ENCODE assay signal across 25 cellular contexts in genomic region chr10:13770760-13771493, GRCh38.
DNase-seq lines count a peak whose midpoint lies in the region; ATAC-seq, FAIRE-seq and TF ChIP-seq lines count a peak whose summit lies in the region.
"Had no signal": no experiment of that assay in that cellular context is flagged by ENCODE, and none has a peak within 500 bp of the region (broad histone marks: within the 10 kb centered on the region; RNA-seq: fewer than 3 reads in every experiment).

No MANE protein-coding gene starts in this region.

- FAIRE-seq in HepG2 (lab: Jason Lieb, UNC) = no peak

- TF ChIP-seq EP300 in HepG2 (IDR thresholded peaks at IDR 0.05; ENCODE audit: low read depth in 2 of 2, low read length in 2 of 2) (no peak), HepG2 (CRISPR knock-in tag; IDR thresholded peaks at IDR 0.05; ENCODE audit: borderline replicate concordance) (no peak)

- BruUV-seq in HepG2 (replicated peaks; lab: Mats Ljungman, UMichigan) = no TSS peak

- H3K27ac ChIP-seq in HepG2 (ENCODE audit: extremely low read length, insufficient read depth, low read length) (no peak overlapping the region), right lobe of liver (no peak overlapping the region), RWPE2 (ENCODE audit: poor library complexity, severe bottlenecking) (peak overlapping the region; percentile 53), foreskin keratinocyte (peak overlapping the region; percentile 20), hepatocyte (no peak overlapping the region)
- H3K27ac ChIP-seq: SK-N-MC had no signal

- intact Hi-C loops in HepG2 (cut with micrococcal nuclease; ENCODE audit: unreplicated experiment) (no loop called here), right lobe of liver (cut with DNase I) (no loop called here)

- TF ChIP-seq POLR2A in HepG2 (IDR thresholded peaks at IDR 0.05; ENCODE audit: insufficient read depth in 1 of 2, low read depth in 2 of 2, low read length in 2 of 2) = no peak
- TF ChIP-seq POLR2A in right lobe of liver (IDR thresholded peaks at IDR 0.05) = no peak

- H3K4me1 ChIP-seq in HepG2 (ENCODE audit: insufficient read depth, low read length) = peaks cover 27% of the 10 kb centered on the region
- H3K4me1 ChIP-seq in right lobe of liver = peaks cover 0 to 7% (median 3%) of the 10 kb centered on the region in 4 donors
- peaks cover 26% of the 10 kb centered on the region for H3K4me1 ChIP-seq in RWPE2 (ENCODE audit: insufficient read depth, poor library complexity, severe bottlenecking)
- peaks cover 25% of the 10 kb centered on the region for H3K4me1 ChIP-seq in foreskin keratinocyte
- H3K4me1 ChIP-seq in hepatocyte (ENCODE audit: insufficient read depth) = no peaks in the 10 kb centered on the region
- H3K4me1 ChIP-seq: BE2C, HAP-1 had no signal

- no peak for TF ChIP-seq CTCF in HepG2 (CRISPR knock-in tag; IDR thresholded peaks at IDR 0.05)
- no peak for TF ChIP-seq CTCF in right lobe of liver (IDR thresholded peaks at IDR 0.05)
- TF ChIP-seq CTCF in RWPE2 (IDR thresholded peaks at IDR 0.05; ENCODE audit: poor library complexity, severe bottlenecking) = no peak
- TF ChIP-seq CTCF in foreskin keratinocyte (conservative IDR thresholded peaks at IDR 0.05) = no peak
- no peak for TF ChIP-seq CTCF in hepatocyte (IDR thresholded peaks at IDR 0.05; ENCODE audit: poor library complexity)

- H3K9me2 ChIP-seq in hepatocyte (replicated peaks; ENCODE audit: insufficient read depth) = no peaks in the 10 kb centered on the region

- no peak overlapping the region for H3K9ac ChIP-seq in HepG2 (ENCODE audit: insufficient read depth, low read depth, low read length)

- H3K4me2 ChIP-seq in HepG2 (ENCODE audit: low read depth, low read length) = no peak overlapping the region
- no peak overlapping the region for H3K4me2 ChIP-seq in hepatocyte

- ATAC-seq in HepG2 (no peak), right lobe of liver (no peak), RWPE2 (ENCODE audit: low read depth) (no peak), foreskin keratinocyte (no peak), HG03139 (IDR thresholded peaks at IDR 0.05; ENCODE audit: unreplicated experiment) (no peak)
- ATAC-seq: Panc1 had no signal

- POLR2A ChIA-PET in HepG2 (lab: Yijun Ruan, JAX) = no interaction called here

- CTCF ChIA-PET in HepG2 (lab: Yijun Ruan, JAX; ENCODE audit: low intra/inter-chr PET ratio, low total read pairs) = no interaction called here

- no peak for TF ChIP-seq RAD21 in HepG2 (CRISPR knock-in tag; IDR thresholded peaks at IDR 0.05)

- H3K79me2 ChIP-seq in HepG2 (ENCODE audit: insufficient read depth, low read length) = no peaks in the 10 kb centered on the region
- no peaks in the 10 kb centered on the region for H3K79me2 ChIP-seq in hepatocyte

- H4K20me1 ChIP-seq in HepG2 (ENCODE audit: insufficient read depth, low read length) (no peaks in the 10 kb centered on the region), hepatocyte (ENCODE audit: insufficient read depth, poor library complexity, severe bottlenecking) (no peaks in the 10 kb centered on the region)

- H3K36me3 ChIP-seq in HepG2 (replicated peaks in 1 of 2; ENCODE audit: control insufficient read depth in 1 of 2, insufficient read depth in 2 of 2, low read length in 2 of 2) (no peaks in the 10 kb centered on the region), right lobe of liver (no peaks in the 10 kb centered on the region), RWPE2 (ENCODE audit: low read depth) (no peaks in the 10 kb centered on the region), hepatocyte (replicated peaks; ENCODE audit: insufficient read depth, low read depth) (no peaks in the 10 kb centered on the region)
- H3K36me3 ChIP-seq: BE2C, HAP-1 had no signal

- H3K27me3 ChIP-seq in HepG2 (ENCODE audit: control insufficient read depth in 1 of 2, insufficient read depth in 2 of 2, low read length in 2 of 2) = no peaks in the 10 kb centered on the region
- no peaks in the 10 kb centered on the region for H3K27me3 ChIP-seq in right lobe of liver
- no peaks in the 10 kb centered on the region for H3K27me3 ChIP-seq in RWPE2 (ENCODE audit: insufficient read depth, poor library complexity, severe bottlenecking)
- no peaks in the 10 kb centered on the region for H3K27me3 ChIP-seq in foreskin keratinocyte
- H3K27me3 ChIP-seq in hepatocyte = no peaks in the 10 kb centered on the region
- H3K27me3 ChIP-seq: BE2C had no signal

- H3K4me3 ChIP-seq in HepG2 (replicated peaks in 1 of 3; ENCODE audit: insufficient read depth in 1 of 3, low read depth in 2 of 3, low read length in 3 of 3) (no peak overlapping the region), right lobe of liver (no peak overlapping the region), RWPE2 (ENCODE audit: severe bottlenecking) (no peak overlapping the region), hepatocyte (no peak overlapping the region)
- H3K4me3 ChIP-seq: HAP-1, SK-N-MC had no signal

- in situ Hi-C loops in HepG2 (cut with HindIII; ENCODE audit: extremely low pct_ligation_motif_present, low pct_unique_long_range_greater_than_20kb) = no loop called here

- DNase-seq in HepG2 (ENCODE audit: low spot score) (no peak), right lobe of liver (no peak), RWPE2 (ENCODE audit: low spot score) (no peak), foreskin keratinocyte (no peak), hippocampal formation (lab: John Stamatoyannopoulos, UW) (no peak), GM19240 (ENCODE audit: insufficient read length, low spot score) (no peak), hepatocyte (ENCODE audit: low spot score) (no peak)
- DNase-seq: 8988T; ACHN; BE2C; CD4-positive, CD25-positive, alpha-beta regulatory T cell; DMS153; DND-41; GOT3; KG1; MM.1S; NCI-H1417; NCI-H1694; NCI-H2029 treated with DMSO at 0.1 percent for 48 hours; NCI-H2227 treated with DMSO at 0.1 percent for 48 hours; SW 1271 had no signal

- H3K9me3 ChIP-seq in HepG2 (ENCODE audit: low read length) (no peaks in the 10 kb centered on the region), right lobe of liver (no peaks in the 10 kb centered on the region), RWPE2 (ENCODE audit: severe bottlenecking) (no peaks in the 10 kb centered on the region), hepatocyte (ENCODE audit: low read depth) (no peaks in the 10 kb centered on the region)
- H3K9me3 ChIP-seq: BE2C, HAP-1 had no signal

- WGBS in HepG2 (ENCODE audit: low lambda C conversion rate) = 73% methylated on average over 4 of the region's 4 CpGs
- whole genome bisulfite sequencing in right lobe of liver (ENCODE audit: insufficient coverage, low coverage, low lambda C conversion rate, missing lambda C conversion rate) = 81% methylated on average over 4 of the region's 4 CpGs
- 99% methylated on average over 4 of the region's 4 CpGs for WGBS in hepatocyte (ENCODE audit: low lambda C conversion rate, missing lambda C conversion rate)

- no peak overlapping the region for H2AFZ ChIP-seq in HepG2 (ENCODE audit: low read length)
- H2AFZ ChIP-seq in hepatocyte = no peak overlapping the region

TF ChIP-seq in HepG2, 621 proteins besides CTCF, POLR2A, EP300 and RAD21 (continues in another document):
- TF ChIP-seq JUNB (CRISPR knock-in tag; IDR thresholded peaks at IDR 0.05; ENCODE audit: borderline replicate concordance) (no peak), CEBPB (IDR thresholded peaks at IDR 0.05; ENCODE audit: borderline replicate concordance, low read depth, low read length) (no peak), ATF7 (IDR thresholded peaks at IDR 0.05) (peak; percentile 88), ATF7 (CRISPR knock-in tag; IDR thresholded peaks at IDR 0.05) (no peak), HNF4A (CRISPR knock-in tag; IDR thresholded peaks at IDR 0.05) (no peak), ZEB1 (IDR thresholded peaks at IDR 0.05; ENCODE audit: insufficient replicate concordance, low read depth) (no peak), PCBP1 (IDR thresholded peaks at IDR 0.05; ENCODE audit: borderline replicate concordance, low read depth, low read length) (no peak), ZNF142 (CRISPR knock-in tag; IDR thresholded peaks at IDR 0.05) (no peak), KDM2A (CRISPR knock-in tag; IDR thresholded peaks at IDR 0.05; ENCODE audit: borderline replicate concordance, low read depth) (no peak), FOXA3 (CRISPR knock-in tag; IDR thresholded peaks at IDR 0.05) (no peak), HDAC1 (CRISPR knock-in tag; IDR thresholded peaks at IDR 0.05) (no peak)

Comparison
In these comparisons a context has a peak if more than half of its experiments do, and no peak if none do; other contexts are left out.
1. H3K27ac ChIP-seq: peak in RWPE2 (single experiment) and foreskin keratinocyte (single experiment); none in HepG2 (single experiment), right lobe of liver (0 of 3) and hepatocyte (single experiment).